13 cellular contexts compared by ENCODE assay signal in genomic region chr2:213243189-213244044, GRCh38. TPM values are rescaled to one million over a fixed set of nuclear protein-coding genes. Genes with fewer than 3 reads are reported as not detected.
DNase-seq lines count a peak whose midpoint lies in the region; ATAC-seq and TF ChIP-seq lines count a peak whose summit lies in the region.
"Had no signal": no experiment of that assay in that cellular context is flagged by ENCODE, and none has a peak within 500 bp of the region (broad histone marks: within the 10 kb centered on the region; RNA-seq: fewer than 3 reads in every experiment).

No MANE protein-coding gene starts in this region.

- CTCF ChIA-PET in activated naive CD4-positive, alpha-beta T cell treated with anti-CD3 and anti-CD28 coated beads for 36 hours (lab: Charles Lee), result interaction anchor here (1.0 kb wide), 1 partner anchor 40 kb away, joined by 3 read pairs; no protein-coding TSS in a partner anchor

- intact Hi-C loops in natural killer cell (cut with micrococcal nuclease), result no loop called here
- intact Hi-C loops in activated naive CD4-positive, alpha-beta T cell treated with anti-CD3 and anti-CD28 coated beads for 36 hours (cut with micrococcal nuclease), result no loop called here
- intact Hi-C loops in gastrocnemius medialis (cut with DNase I; ENCODE audit: low total_unique reads), result no loop called here

- no peak overlapping the region for H3K4me3 ChIP-seq in gastrocnemius medialis
- H3K4me3 ChIP-seq: MG63, right atrium auricular region, SJSA1 had no signal

- H3K36me3 Mint-ChIP-seq in natural killer cell treated with Interleukin-12 subunit alpha and Interleukin-12 subunit beta and Interleukin-15 and Interleukin-18, amount 100 ng/mL, for 72 hours, result no peaks in the 10 kb centered on the region
- H3K36me3 Mint-ChIP-seq in natural killer cell, result no peaks in the 10 kb centered on the region
- no peaks in the 10 kb centered on the region for H3K36me3 Mint-ChIP-seq in activated naive CD4-positive, alpha-beta T cell treated with anti-CD3 and anti-CD28 coated beads for 36 hours (ENCODE audit: low read depth)

- H3K27ac Mint-ChIP-seq in natural killer cell treated with Interleukin-12 subunit alpha and Interleukin-12 subunit beta and Interleukin-15 and Interleukin-18, amount 100 ng/mL, for 72 hours, result no peak overlapping the region
- H3K27ac Mint-ChIP-seq in natural killer cell, result no peak overlapping the region
- no peak overlapping the region for H3K27ac Mint-ChIP-seq in activated naive CD4-positive, alpha-beta T cell treated with anti-CD3 and anti-CD28 coated beads for 36 hours

- no peaks in the 10 kb centered on the region for H3K27me3 ChIP-seq in gastrocnemius medialis
- H3K27me3 ChIP-seq: MG63, right atrium auricular region, SJSA1 had no signal

- TF ChIP-seq CTCF in natural killer cell (IDR thresholded peaks at IDR 0.05), result no peak
- no peak for TF ChIP-seq CTCF in gastrocnemius medialis (IDR thresholded peaks at IDR 0.05 in 4 of 5, conservative IDR thresholded peaks at IDR 0.05 in 1 of 5)

- H3K4me1 ChIP-seq in gastrocnemius medialis, result no peaks in the 10 kb centered on the region

- peaks cover 3 to 6% of the 10 kb centered on the region in 2 donors for H3K27me3 Mint-ChIP-seq in natural killer cell treated with Interleukin-12 subunit alpha and Interleukin-12 subunit beta and Interleukin-15 and Interleukin-18, amount 100 ng/mL, for 72 hours
- no peaks in the 10 kb centered on the region for H3K27me3 Mint-ChIP-seq in natural killer cell (ENCODE audit: low read depth in 2 of 2)
- H3K27me3 Mint-ChIP-seq in activated naive CD4-positive, alpha-beta T cell treated with anti-CD3 and anti-CD28 coated beads for 36 hours (ENCODE audit: low read depth), result peaks cover 4% of the 10 kb centered on the region

- H3K36me3 ChIP-seq in gastrocnemius medialis, result no peaks in the 10 kb centered on the region
- H3K36me3 ChIP-seq: MG63, right atrium auricular region, SJSA1 had no signal

- peak overlapping the region; percentile 13 for H3K4me3 Mint-ChIP-seq in natural killer cell treated with Interleukin-12 subunit alpha and Interleukin-12 subunit beta and Interleukin-15 and Interleukin-18, amount 100 ng/mL, for 72 hours
- no peak overlapping the region for H3K4me3 Mint-ChIP-seq in natural killer cell
- no peak overlapping the region for H3K4me3 Mint-ChIP-seq in activated naive CD4-positive, alpha-beta T cell treated with anti-CD3 and anti-CD28 coated beads for 36 hours

- no peak for ATAC-seq in natural killer cell treated with Interleukin-12 subunit alpha and Interleukin-12 subunit beta and Interleukin-15 and Interleukin-18, amount 100 ng/mL, for 72 hours
- ATAC-seq in natural killer cell (no peak), HG02610 (IDR thresholded peaks at IDR 0.05; ENCODE audit: unreplicated experiment) (peak; percentile 40), gastrocnemius medialis (no peak)

- TF ChIP-seq POLR2A in gastrocnemius medialis (IDR thresholded peaks at IDR 0.05), result no peak

- no peak for DNase-seq in natural killer cell treated with Interleukin-12 subunit alpha and Interleukin-12 subunit beta and Interleukin-15 and Interleukin-18, amount 100 ng/mL, for 72 hours (ENCODE audit: low spot score)
- DNase-seq in natural killer cell (no peak), NAMALWA (ENCODE audit: low spot score) (peak; percentile 48), NCI-H2227 treated with DMSO at 0.1 percent for 48 hours (lab: John Stamatoyannopoulos, UW) (no peak), foreskin melanocyte (no peak), gastrocnemius medialis (no peak)
- DNase-seq in activated naive CD4-positive, alpha-beta T cell treated with anti-CD3 and anti-CD28 coated beads for 36 hours, result no peak
- DNase-seq: hippocampal formation, MG63, NCI-H524 had no signal

- H3K27ac ChIP-seq in gastrocnemius medialis, result no peak overlapping the region
- H3K27ac ChIP-seq: right atrium auricular region, SJSA1 had no signal

- H3K9me3 ChIP-seq in gastrocnemius medialis, result no peaks in the 10 kb centered on the region
- H3K9me3 ChIP-seq: MG63, right atrium auricular region, SJSA1 had no signal

- in situ Hi-C loops in gastrocnemius medialis (cut with MboI; ENCODE audit: low sequenced_read_pairs in 4 of 4), result loop anchor here in 1 of 4 donors (25.0 kb wide), 1 partner anchor 694 kb away; no protein-coding TSS in a partner anchor

- no peaks in the 10 kb centered on the region for H3K4me1 Mint-ChIP-seq in natural killer cell treated with Interleukin-12 subunit alpha and Interleukin-12 subunit beta and Interleukin-15 and Interleukin-18, amount 100 ng/mL, for 72 hours (ENCODE audit: low read depth in 2 of 2)
- H3K4me1 Mint-ChIP-seq in natural killer cell, result no peaks in the 10 kb centered on the region
- peaks cover 5% of the 10 kb centered on the region for H3K4me1 Mint-ChIP-seq in activated naive CD4-positive, alpha-beta T cell treated with anti-CD3 and anti-CD28 coated beads for 36 hours (ENCODE audit: low read depth)

- no peaks in the 10 kb centered on the region for H3K9me3 Mint-ChIP-seq in natural killer cell treated with Interleukin-12 subunit alpha and Interleukin-12 subunit beta and Interleukin-15 and Interleukin-18, amount 100 ng/mL, for 72 hours
- no peaks in the 10 kb centered on the region for H3K9me3 Mint-ChIP-seq in natural killer cell
- H3K9me3 Mint-ChIP-seq in activated naive CD4-positive, alpha-beta T cell treated with anti-CD3 and anti-CD28 coated beads for 36 hours, result no peaks in the 10 kb centered on the region

RNA-seq across cellular contexts. Expression of gene SPAG16, which starts 40.8 kb away (rescaled TPM):
- 1 to 10 TPM; 5.3 to 6.6 TPM for total RNA-seq in natural killer cell treated with Interleukin-12 subunit alpha and Interleukin-12 subunit beta and Interleukin-15 and Interleukin-18, amount 100 ng/mL, for 72 hours
- total RNA-seq in natural killer cell (1 to 10 TPM; 3.5 to 5.8 (median 4.0) TPM), gastrocnemius medialis (1 to 10 TPM; 1.1 to 8.8 (median 6.3) TPM)
- 1 to 10 TPM; 8.4 to 8.8 TPM for total RNA-seq in activated naive CD4-positive, alpha-beta T cell treated with anti-CD3 and anti-CD28 coated beads for 36 hours
